ENCODE assay signal across 1 cellular context in the genomic region with DNA sequence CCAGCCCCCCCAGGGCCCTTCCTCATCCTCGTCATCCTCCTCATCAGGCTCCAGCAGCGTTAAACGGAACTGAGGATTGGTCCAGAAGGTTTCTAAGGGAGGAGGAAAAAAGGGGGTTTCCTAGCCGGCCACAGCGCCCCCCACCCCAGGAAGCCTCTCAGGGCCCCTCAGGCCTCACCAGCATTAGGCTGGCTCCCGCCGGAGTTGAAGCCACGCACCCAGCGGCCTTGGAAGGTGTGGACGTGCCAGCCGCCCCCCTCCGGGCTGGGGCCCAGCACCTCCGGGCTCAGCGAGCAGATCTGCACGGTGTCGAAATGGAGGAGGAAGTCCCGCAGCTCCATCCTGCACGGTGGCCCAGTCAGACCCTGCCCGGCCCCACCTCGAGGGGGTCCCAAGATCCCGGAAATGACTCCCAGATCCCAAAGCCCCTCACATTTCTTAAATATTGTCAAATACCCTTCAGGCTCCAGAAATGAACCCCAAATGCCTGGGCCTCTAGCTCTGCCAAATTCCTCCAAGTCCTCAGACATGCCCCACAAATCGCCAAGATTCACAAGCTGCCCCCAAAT.
TF ChIP-seq lines count a peak whose summit lies in the region.

No MANE protein-coding gene starts in this region.

TF ChIP-seq in HepG2, 621 proteins besides CTCF, POLR2A, EP300 and RAD21 (continued from another document):
- TF ChIP-seq CBFB (CRISPR knock-in tag; IDR thresholded peaks at IDR 0.05) (no peak), KDM3A (CRISPR knock-in tag; IDR thresholded peaks at IDR 0.05; ENCODE audit: low read depth) (no peak), TCF7 (IDR thresholded peaks at IDR 0.05; ENCODE audit: low read depth) (no peak), EHMT2 (IDR thresholded peaks at IDR 0.05; ENCODE audit: borderline replicate concordance, low read depth, low read length) (no peak), PAF1 (CRISPR knock-in tag; IDR thresholded peaks at IDR 0.05) (no peak), ZNF777 (CRISPR knock-in tag; IDR thresholded peaks at IDR 0.05) (0 out of 2 replicates have a peak, but pooled peaks have one; percentile 13), ARNT2 (CRISPR knock-in tag; IDR thresholded peaks at IDR 0.05; ENCODE audit: low read depth) (0 out of 2 replicates have a peak, but pooled peaks have one; percentile 32), MLLT10 (CRISPR knock-in tag; IDR thresholded peaks at IDR 0.05) (no peak), POLR2AphosphoS2 (IDR thresholded peaks at IDR 0.05; ENCODE audit: low read depth, low read length) (no peak), RBFOX2 (IDR thresholded peaks at IDR 0.05; ENCODE audit: low read depth, low read length) (peak; percentile 62), NFYB (CRISPR knock-in tag; IDR thresholded peaks at IDR 0.05) (no peak), KMT2A (CRISPR knock-in tag; IDR thresholded peaks at IDR 0.05) (no peak), SOX5 (CRISPR knock-in tag; IDR thresholded peaks at IDR 0.05; ENCODE audit: borderline replicate concordance) (no peak), ZNF782 (CRISPR knock-in tag; IDR thresholded peaks at IDR 0.05; ENCODE audit: borderline replicate concordance) (0 out of 2 replicates have a peak, but pooled peaks have one; percentile 44), ZNF33A (CRISPR knock-in tag; IDR thresholded peaks at IDR 0.05; ENCODE audit: borderline replicate concordance) (no peak), NCOA1 (CRISPR knock-in tag; IDR thresholded peaks at IDR 0.05) (no peak), ATF7 (IDR thresholded peaks at IDR 0.05) (no peak), ATF7 (CRISPR knock-in tag; IDR thresholded peaks at IDR 0.05) (no peak), FOXC1 (CRISPR knock-in tag; IDR thresholded peaks at IDR 0.05; ENCODE audit: borderline replicate concordance) (no peak), PITX1 (CRISPR knock-in tag; IDR thresholded peaks at IDR 0.05) (peak; percentile 38; the same call in 1 of the 2 replicates), HOXA7 (CRISPR knock-in tag; IDR thresholded peaks at IDR 0.05) (no peak), SRSF4 (IDR thresholded peaks at IDR 0.05; ENCODE audit: low read depth, low read length, poor library complexity, severe bottlenecking) (no peak), SP1 (IDR thresholded peaks at IDR 0.05) (no peak), SP1 (CRISPR knock-in tag; IDR thresholded peaks at IDR 0.05) (no peak), ZNF83 (CRISPR knock-in tag; IDR thresholded peaks at IDR 0.05; ENCODE audit: borderline replicate concordance) (0 out of 2 replicates have a peak, but pooled peaks have one; percentile 43), XBP1 (CRISPR knock-in tag; IDR thresholded peaks at IDR 0.05) (no peak), SMAD9 (CRISPR knock-in tag; IDR thresholded peaks at IDR 0.05) (0 out of 2 replicates have a peak, but pooled peaks have one; percentile 34), ZNF839 (CRISPR knock-in tag; IDR thresholded peaks at IDR 0.05; ENCODE audit: borderline replicate concordance) (no peak), CBX5 (CRISPR knock-in tag; IDR thresholded peaks at IDR 0.05; ENCODE audit: borderline replicate concordance) (no peak), PPARG (CRISPR knock-in tag; conservative IDR thresholded peaks at IDR 0.05) (no peak), CHD2 (IDR thresholded peaks at IDR 0.05; ENCODE audit: low read depth, low read length) (no peak), HNRNPLL (IDR thresholded peaks at IDR 0.05; ENCODE audit: low read depth, low read length, poor library complexity, severe bottlenecking) (peak; percentile 18), ZNF550 (CRISPR knock-in tag; IDR thresholded peaks at IDR 0.05; ENCODE audit: borderline replicate concordance) (no peak), RCOR2 (CRISPR knock-in tag; IDR thresholded peaks at IDR 0.05) (no peak), CEBPG (CRISPR knock-in tag; IDR thresholded peaks at IDR 0.05) (no peak), ZNF577 (CRISPR knock-in tag; IDR thresholded peaks at IDR 0.05; ENCODE audit: borderline replicate concordance, low read depth) (no peak), ZSCAN21 (CRISPR knock-in tag; IDR thresholded peaks at IDR 0.05; ENCODE audit: borderline replicate concordance) (no peak), ZBTB3 (CRISPR knock-in tag; IDR thresholded peaks at IDR 0.05; ENCODE audit: borderline replicate concordance, low read depth) (no peak), STAT5B (CRISPR knock-in tag; IDR thresholded peaks at IDR 0.05) (no peak), MBD4 (IDR thresholded peaks at IDR 0.05; ENCODE audit: borderline replicate concordance, low read length) (no peak), PRPF4 (IDR thresholded peaks at IDR 0.05; ENCODE audit: low read depth, low read length, poor library complexity, severe bottlenecking) (no peak), TCF7L2 (IDR thresholded peaks at IDR 0.05; ENCODE audit: low read depth, low read length) (no peak), GLI4 (CRISPR knock-in tag; IDR thresholded peaks at IDR 0.05; ENCODE audit: borderline replicate concordance) (no peak), KLF15 (CRISPR knock-in tag; IDR thresholded peaks at IDR 0.05; ENCODE audit: borderline replicate concordance) (no peak), SSRP1 (CRISPR knock-in tag; IDR thresholded peaks at IDR 0.05) (no peak), RBM22 (optimal IDR thresholded peaks at IDR 0.05; ENCODE audit: low read length) (no peak), JUNB (CRISPR knock-in tag; IDR thresholded peaks at IDR 0.05; ENCODE audit: borderline replicate concordance) (no peak), KLF13 (CRISPR knock-in tag; IDR thresholded peaks at IDR 0.05) (no peak), ZEB1 (IDR thresholded peaks at IDR 0.05; ENCODE audit: insufficient replicate concordance, low read depth) (no peak), ATF1 (CRISPR knock-in tag; IDR thresholded peaks at IDR 0.05) (no peak), SOX13 (IDR thresholded peaks at IDR 0.05) (no peak), SOX13 (CRISPR knock-in tag; conservative IDR thresholded peaks at IDR 0.05 in 1 of 2, IDR thresholded peaks at IDR 0.05 in 1 of 2) (no peak), ZBTB38 (CRISPR knock-in tag; IDR thresholded peaks at IDR 0.05) (peak; percentile 84; the same call in 1 of the 2 replicates), CCAR2 (optimal IDR thresholded peaks at IDR 0.05; ENCODE audit: low read depth, low read length) (no peak), SMC3 (IDR thresholded peaks at IDR 0.05; ENCODE audit: low read length) (no peak), ZSCAN22 (CRISPR knock-in tag; IDR thresholded peaks at IDR 0.05) (no peak), ZNF549 (CRISPR knock-in tag; IDR thresholded peaks at IDR 0.05) (no peak), ZSCAN31 (CRISPR knock-in tag; IDR thresholded peaks at IDR 0.05; ENCODE audit: low read depth) (no peak), TBX2 (CRISPR knock-in tag; IDR thresholded peaks at IDR 0.05; ENCODE audit: borderline replicate concordance) (peak; percentile 56; the same call in 1 of the 2 replicates), RXRA (CRISPR knock-in tag; IDR thresholded peaks at IDR 0.05) (no peak), GABPA (IDR thresholded peaks at IDR 0.05; ENCODE audit: low read depth, low read length) (no peak), GABPA (CRISPR knock-in tag; IDR thresholded peaks at IDR 0.05; ENCODE audit: low read depth) (no peak)
- TF ChIP-seq, protein P1, sequence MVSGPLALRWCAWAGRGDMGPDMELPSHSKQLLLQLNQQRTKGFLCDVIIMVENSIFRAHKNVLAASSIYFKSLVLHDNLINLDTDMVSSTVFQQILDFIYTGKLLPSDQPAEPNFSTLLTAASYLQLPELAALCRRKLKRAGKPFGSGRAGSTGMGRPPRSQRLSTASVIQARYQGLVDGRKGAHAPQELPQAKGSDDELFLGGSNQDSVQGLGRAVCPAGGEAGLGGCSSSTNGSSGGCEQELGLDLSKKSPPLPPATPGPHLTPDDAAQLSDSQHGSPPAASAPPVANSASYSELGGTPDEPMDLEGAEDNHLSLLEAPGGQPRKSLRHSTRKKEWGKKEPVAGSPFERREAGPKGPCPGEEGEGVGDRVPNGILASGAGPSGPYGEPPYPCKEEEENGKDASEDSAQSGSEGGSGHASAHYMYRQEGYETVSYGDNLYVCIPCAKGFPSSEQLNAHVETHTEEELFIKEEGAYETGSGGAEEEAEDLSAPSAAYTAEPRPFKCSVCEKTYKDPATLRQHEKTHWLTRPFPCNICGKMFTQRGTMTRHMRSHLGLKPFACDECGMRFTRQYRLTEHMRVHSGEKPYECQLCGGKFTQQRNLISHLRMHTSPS (CRISPR knock-in tag; IDR thresholded peaks at IDR 0.05; ENCODE audit: low read depth) = peak; percentile 32; the same call in 1 of the 2 replicates
- TF ChIP-seq, protein P2, sequence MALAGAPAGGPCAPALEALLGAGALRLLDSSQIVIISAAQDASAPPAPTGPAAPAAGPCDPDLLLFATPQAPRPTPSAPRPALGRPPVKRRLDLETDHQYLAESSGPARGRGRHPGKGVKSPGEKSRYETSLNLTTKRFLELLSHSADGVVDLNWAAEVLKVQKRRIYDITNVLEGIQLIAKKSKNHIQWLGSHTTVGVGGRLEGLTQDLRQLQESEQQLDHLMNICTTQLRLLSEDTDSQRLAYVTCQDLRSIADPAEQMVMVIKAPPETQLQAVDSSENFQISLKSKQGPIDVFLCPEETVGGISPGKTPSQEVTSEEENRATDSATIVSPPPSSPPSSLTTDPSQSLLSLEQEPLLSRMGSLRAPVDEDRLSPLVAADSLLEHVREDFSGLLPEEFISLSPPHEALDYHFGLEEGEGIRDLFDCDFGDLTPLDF (CRISPR knock-in tag; IDR thresholded peaks at IDR 0.05) = no peak
- TF ChIP-seq, protein P3, sequence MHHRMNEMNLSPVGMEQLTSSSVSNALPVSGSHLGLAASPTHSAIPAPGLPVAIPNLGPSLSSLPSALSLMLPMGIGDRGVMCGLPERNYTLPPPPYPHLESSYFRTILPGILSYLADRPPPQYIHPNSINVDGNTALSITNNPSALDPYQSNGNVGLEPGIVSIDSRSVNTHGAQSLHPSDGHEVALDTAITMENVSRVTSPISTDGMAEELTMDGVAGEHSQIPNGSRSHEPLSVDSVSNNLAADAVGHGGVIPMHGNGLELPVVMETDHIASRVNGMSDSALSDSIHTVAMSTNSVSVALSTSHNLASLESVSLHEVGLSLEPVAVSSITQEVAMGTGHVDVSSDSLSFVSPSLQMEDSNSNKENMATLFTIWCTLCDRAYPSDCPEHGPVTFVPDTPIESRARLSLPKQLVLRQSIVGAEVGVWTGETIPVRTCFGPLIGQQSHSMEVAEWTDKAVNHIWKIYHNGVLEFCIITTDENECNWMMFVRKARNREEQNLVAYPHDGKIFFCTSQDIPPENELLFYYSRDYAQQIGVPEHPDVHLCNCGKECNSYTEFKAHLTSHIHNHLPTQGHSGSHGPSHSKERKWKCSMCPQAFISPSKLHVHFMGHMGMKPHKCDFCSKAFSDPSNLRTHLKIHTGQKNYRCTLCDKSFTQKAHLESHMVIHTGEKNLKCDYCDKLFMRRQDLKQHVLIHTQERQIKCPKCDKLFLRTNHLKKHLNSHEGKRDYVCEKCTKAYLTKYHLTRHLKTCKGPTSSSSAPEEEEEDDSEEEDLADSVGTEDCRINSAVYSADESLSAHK (CRISPR knock-in tag; IDR thresholded peaks at IDR 0.05; ENCODE audit: borderline replicate concordance) = no peak
- TF ChIP-seq, protein P4, sequence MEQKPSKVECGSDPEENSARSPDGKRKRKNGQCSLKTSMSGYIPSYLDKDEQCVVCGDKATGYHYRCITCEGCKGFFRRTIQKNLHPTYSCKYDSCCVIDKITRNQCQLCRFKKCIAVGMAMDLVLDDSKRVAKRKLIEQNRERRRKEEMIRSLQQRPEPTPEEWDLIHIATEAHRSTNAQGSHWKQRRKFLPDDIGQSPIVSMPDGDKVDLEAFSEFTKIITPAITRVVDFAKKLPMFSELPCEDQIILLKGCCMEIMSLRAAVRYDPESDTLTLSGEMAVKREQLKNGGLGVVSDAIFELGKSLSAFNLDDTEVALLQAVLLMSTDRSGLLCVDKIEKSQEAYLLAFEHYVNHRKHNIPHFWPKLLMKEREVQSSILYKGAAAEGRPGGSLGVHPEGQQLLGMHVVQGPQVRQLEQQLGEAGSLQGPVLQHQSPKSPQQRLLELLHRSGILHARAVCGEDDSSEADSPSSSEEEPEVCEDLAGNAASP (CRISPR knock-in tag; IDR thresholded peaks at IDR 0.05; ENCODE audit: borderline replicate concordance) = no peak
- TF ChIP-seq, protein P5, sequence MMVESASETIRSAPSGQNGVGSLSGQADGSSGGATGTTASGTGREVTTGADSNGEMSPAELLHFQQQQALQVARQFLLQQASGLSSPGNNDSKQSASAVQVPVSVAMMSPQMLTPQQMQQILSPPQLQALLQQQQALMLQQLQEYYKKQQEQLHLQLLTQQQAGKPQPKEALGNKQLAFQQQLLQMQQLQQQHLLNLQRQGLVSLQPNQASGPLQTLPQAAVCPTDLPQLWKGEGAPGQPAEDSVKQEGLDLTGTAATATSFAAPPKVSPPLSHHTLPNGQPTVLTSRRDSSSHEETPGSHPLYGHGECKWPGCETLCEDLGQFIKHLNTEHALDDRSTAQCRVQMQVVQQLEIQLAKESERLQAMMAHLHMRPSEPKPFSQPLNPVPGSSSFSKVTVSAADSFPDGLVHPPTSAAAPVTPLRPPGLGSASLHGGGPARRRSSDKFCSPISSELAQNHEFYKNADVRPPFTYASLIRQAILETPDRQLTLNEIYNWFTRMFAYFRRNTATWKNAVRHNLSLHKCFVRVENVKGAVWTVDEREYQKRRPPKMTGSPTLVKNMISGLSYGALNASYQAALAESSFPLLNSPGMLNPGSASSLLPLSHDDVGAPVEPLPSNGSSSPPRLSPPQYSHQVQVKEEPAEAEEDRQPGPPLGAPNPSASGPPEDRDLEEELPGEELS (CRISPR knock-in tag; IDR thresholded peaks at IDR 0.05) = no peak
- TF ChIP-seq, protein P6, sequence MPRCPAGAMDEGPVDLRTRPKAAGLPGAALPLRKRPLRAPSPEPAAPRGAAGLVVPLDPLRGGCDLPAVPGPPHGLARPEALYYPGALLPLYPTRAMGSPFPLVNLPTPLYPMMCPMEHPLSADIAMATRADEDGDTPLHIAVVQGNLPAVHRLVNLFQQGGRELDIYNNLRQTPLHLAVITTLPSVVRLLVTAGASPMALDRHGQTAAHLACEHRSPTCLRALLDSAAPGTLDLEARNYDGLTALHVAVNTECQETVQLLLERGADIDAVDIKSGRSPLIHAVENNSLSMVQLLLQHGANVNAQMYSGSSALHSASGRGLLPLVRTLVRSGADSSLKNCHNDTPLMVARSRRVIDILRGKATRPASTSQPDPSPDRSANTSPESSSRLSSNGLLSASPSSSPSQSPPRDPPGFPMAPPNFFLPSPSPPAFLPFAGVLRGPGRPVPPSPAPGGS (CRISPR knock-in tag; IDR thresholded peaks at IDR 0.05) = no peak
- TF ChIP-seq, protein P7, sequence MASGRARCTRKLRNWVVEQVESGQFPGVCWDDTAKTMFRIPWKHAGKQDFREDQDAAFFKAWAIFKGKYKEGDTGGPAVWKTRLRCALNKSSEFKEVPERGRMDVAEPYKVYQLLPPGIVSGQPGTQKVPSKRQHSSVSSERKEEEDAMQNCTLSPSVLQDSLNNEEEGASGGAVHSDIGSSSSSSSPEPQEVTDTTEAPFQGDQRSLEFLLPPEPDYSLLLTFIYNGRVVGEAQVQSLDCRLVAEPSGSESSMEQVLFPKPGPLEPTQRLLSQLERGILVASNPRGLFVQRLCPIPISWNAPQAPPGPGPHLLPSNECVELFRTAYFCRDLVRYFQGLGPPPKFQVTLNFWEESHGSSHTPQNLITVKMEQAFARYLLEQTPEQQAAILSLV (CRISPR knock-in tag; IDR thresholded peaks at IDR 0.05; ENCODE audit: borderline replicate concordance) = peak; percentile 66; the same call in 1 of the 2 replicates
